1 cellular context compared by ENCODE assay signal in the genomic region with DNA sequence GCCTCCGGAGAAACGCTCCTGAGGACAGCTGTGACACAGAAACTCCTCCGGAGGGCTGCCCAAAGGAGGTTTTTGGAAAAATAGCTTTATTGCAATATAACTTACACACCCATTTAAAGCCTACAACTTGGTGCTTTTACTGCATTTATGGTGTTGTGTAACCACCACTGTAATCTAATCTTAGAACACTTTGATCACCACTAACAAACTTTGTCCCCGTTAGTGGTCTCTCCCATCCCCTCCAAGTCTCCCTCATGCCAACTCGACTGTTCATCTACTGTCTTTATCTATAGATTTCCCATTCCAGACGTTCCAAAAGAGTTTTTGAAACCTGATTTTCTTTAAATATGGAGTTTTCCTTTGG.
TF ChIP-seq lines count a peak whose summit lies in the region.

No MANE protein-coding gene starts in this region.

TF ChIP-seq in HCT116, 20 proteins besides CTCF, POLR2A, EP300 and RAD21 (continued from another document):
- TF ChIP-seq, protein P1, sequence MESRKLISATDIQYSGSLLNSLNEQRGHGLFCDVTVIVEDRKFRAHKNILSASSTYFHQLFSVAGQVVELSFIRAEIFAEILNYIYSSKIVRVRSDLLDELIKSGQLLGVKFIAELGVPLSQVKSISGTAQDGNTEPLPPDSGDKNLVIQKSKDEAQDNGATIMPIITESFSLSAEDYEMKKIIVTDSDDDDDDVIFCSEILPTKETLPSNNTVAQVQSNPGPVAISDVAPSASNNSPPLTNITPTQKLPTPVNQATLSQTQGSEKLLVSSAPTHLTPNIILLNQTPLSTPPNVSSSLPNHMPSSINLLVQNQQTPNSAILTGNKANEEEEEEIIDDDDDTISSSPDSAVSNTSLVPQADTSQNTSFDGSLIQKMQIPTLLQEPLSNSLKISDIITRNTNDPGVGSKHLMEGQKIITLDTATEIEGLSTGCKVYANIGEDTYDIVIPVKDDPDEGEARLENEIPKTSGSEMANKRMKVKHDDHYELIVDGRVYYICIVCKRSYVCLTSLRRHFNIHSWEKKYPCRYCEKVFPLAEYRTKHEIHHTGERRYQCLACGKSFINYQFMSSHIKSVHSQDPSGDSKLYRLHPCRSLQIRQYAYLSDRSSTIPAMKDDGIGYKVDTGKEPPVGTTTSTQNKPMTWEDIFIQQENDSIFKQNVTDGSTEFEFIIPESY (IDR thresholded peaks at IDR 0.05; ENCODE audit: extremely low read depth, insufficient replicate concordance, low read length), result no peak
- TF ChIP-seq SRF (IDR thresholded peaks at IDR 0.05; ENCODE audit: low read depth), result no peak
- TF ChIP-seq JUND (IDR thresholded peaks at IDR 0.05), result no peak
- TF ChIP-seq ZNF274 (IDR thresholded peaks at IDR 0.05; ENCODE audit: low read depth, low read length), result no peak
- no peak for TF ChIP-seq ELF1 (IDR thresholded peaks at IDR 0.05; ENCODE audit: borderline replicate concordance, low read depth)
- no peak for TF ChIP-seq EZH2 (IDR thresholded peaks at IDR 0.05)
- no peak for TF ChIP-seq EGR1 (IDR thresholded peaks at IDR 0.05; ENCODE audit: low read depth)
- TF ChIP-seq ZFX (IDR thresholded peaks at IDR 0.05), result no peak
- no peak for TF ChIP-seq POLR2AphosphoS5 (IDR thresholded peaks at IDR 0.05; ENCODE audit: low read depth, low read length)
- TF ChIP-seq, protein P2, sequence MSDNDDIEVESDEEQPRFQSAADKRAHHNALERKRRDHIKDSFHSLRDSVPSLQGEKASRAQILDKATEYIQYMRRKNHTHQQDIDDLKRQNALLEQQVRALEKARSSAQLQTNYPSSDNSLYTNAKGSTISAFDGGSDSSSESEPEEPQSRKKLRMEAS (IDR thresholded peaks at IDR 0.05), result no peak
- no peak for TF ChIP-seq TCF7L2 (IDR thresholded peaks at IDR 0.05; ENCODE audit: borderline replicate concordance, extremely low read depth, insufficient read depth, insufficient read length)
- TF ChIP-seq, protein P3, sequence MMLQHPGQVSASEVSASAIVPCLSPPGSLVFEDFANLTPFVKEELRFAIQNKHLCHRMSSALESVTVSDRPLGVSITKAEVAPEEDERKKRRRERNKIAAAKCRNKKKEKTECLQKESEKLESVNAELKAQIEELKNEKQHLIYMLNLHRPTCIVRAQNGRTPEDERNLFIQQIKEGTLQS (IDR thresholded peaks at IDR 0.05), result no peak
- no peak for TF ChIP-seq CEBPB (IDR thresholded peaks at IDR 0.05; ENCODE audit: low read depth)
- TF ChIP-seq YY1 (IDR thresholded peaks at IDR 0.05; ENCODE audit: extremely low read depth, insufficient replicate concordance, low read depth, low read length), result no peak
- no peak for TF ChIP-seq SIN3A (IDR thresholded peaks at IDR 0.05; ENCODE audit: low read depth)
- TF ChIP-seq CBX3 (IDR thresholded peaks at IDR 0.05; ENCODE audit: low read depth), result no peak
- TF ChIP-seq, protein P4, sequence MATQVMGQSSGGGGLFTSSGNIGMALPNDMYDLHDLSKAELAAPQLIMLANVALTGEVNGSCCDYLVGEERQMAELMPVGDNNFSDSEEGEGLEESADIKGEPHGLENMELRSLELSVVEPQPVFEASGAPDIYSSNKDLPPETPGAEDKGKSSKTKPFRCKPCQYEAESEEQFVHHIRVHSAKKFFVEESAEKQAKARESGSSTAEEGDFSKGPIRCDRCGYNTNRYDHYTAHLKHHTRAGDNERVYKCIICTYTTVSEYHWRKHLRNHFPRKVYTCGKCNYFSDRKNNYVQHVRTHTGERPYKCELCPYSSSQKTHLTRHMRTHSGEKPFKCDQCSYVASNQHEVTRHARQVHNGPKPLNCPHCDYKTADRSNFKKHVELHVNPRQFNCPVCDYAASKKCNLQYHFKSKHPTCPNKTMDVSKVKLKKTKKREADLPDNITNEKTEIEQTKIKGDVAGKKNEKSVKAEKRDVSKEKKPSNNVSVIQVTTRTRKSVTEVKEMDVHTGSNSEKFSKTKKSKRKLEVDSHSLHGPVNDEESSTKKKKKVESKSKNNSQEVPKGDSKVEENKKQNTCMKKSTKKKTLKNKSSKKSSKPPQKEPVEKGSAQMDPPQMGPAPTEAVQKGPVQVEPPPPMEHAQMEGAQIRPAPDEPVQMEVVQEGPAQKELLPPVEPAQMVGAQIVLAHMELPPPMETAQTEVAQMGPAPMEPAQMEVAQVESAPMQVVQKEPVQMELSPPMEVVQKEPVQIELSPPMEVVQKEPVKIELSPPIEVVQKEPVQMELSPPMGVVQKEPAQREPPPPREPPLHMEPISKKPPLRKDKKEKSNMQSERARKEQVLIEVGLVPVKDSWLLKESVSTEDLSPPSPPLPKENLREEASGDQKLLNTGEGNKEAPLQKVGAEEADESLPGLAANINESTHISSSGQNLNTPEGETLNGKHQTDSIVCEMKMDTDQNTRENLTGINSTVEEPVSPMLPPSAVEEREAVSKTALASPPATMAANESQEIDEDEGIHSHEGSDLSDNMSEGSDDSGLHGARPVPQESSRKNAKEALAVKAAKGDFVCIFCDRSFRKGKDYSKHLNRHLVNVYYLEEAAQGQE (IDR thresholded peaks at IDR 0.05; ENCODE audit: low read depth), result no peak
- no peak for TF ChIP-seq FOSL1 (IDR thresholded peaks at IDR 0.05; ENCODE audit: low read depth)
- TF ChIP-seq EZH2phosphoT487 (IDR thresholded peaks at IDR 0.05; ENCODE audit: borderline replicate concordance), result no peak
TF ChIP-seq in HCT116: peak in this region for 0.
